2 cellular contexts compared by ENCODE assay signal in genomic region chr11:61659413-61660196, GRCh38.
TF ChIP-seq lines count a peak whose summit lies in the region.

No MANE protein-coding gene starts in this region.

TF ChIP-seq in SK-N-SH, 30 proteins besides CTCF, POLR2A, EP300 and RAD21:
- TF ChIP-seq, protein P1, sequence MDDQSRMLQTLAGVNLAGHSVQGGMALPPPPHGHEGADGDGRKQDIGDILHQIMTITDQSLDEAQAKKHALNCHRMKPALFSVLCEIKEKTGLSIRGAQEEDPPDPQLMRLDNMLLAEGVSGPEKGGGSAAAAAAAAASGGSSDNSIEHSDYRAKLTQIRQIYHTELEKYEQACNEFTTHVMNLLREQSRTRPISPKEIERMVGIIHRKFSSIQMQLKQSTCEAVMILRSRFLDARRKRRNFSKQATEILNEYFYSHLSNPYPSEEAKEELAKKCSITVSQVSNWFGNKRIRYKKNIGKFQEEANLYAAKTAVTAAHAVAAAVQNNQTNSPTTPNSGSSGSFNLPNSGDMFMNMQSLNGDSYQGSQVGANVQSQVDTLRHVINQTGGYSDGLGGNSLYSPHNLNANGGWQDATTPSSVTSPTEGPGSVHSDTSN (IDR thresholded peaks at IDR 0.05): 0 out of 2 replicates have a peak, but pooled peaks have one; percentile 7
- TF ChIP-seq ZBTB33 (IDR thresholded peaks at IDR 0.05; ENCODE audit: borderline replicate concordance, low read depth): no peak
TF ChIP-seq in SK-N-SH: peak in this region for 1.

TF ChIP-seq in SK-N-SH treated with all-trans-retinoic acid at 6 μM for 48 hours, 23 proteins besides CTCF, POLR2A, EP300 and RAD21:
- no peak for TF ChIP-seq TSHZ2 (CRISPR knock-in tag; IDR thresholded peaks at IDR 0.05)
- no peak for TF ChIP-seq CSRNP3 (CRISPR knock-in tag; IDR thresholded peaks at IDR 0.05)
